Comparison of ENCODE assay signal across 17 cellular contexts in genomic region chr11:115548878-115549528, GRCh38. TPM values are rescaled to one million over a fixed set of nuclear protein-coding genes. Genes with fewer than 3 reads are reported as not detected.
DNase-seq lines count a peak whose midpoint lies in the region; ATAC-seq and TF ChIP-seq lines count a peak whose summit lies in the region.
"Had no signal": no experiment of that assay in that cellular context is flagged by ENCODE, and none has a peak within 500 bp of the region (broad histone marks: within the 10 kb centered on the region; RNA-seq: fewer than 3 reads in every experiment).

No MANE protein-coding gene starts in this region.

- intact Hi-C loops in esophagus squamous epithelium (cut with DNase I) (no loop called here), adrenal gland (cut with DNase I) (no loop called here)

- H3K27ac ChIP-seq in HUES6 (ENCODE audit: low read depth, low read length), result no peak overlapping the region
- H3K27ac ChIP-seq in esophagus squamous epithelium, result no peak overlapping the region
- no peak overlapping the region for H3K27ac ChIP-seq in adrenal gland
- no peak overlapping the region for H3K27ac ChIP-seq in upper lobe of left lung
- H3K27ac ChIP-seq: uterus had no signal

- TF ChIP-seq CTCF in esophagus squamous epithelium (IDR thresholded peaks at IDR 0.05) (no peak), adrenal gland (IDR thresholded peaks at IDR 0.05) (no peak), upper lobe of left lung (IDR thresholded peaks at IDR 0.05) (no peak)

- H3K36me3 ChIP-seq in HUES6 (ENCODE audit: control insufficient read depth, insufficient read depth, low read length), result no peaks in the 10 kb centered on the region
- no peaks in the 10 kb centered on the region for H3K36me3 ChIP-seq in esophagus squamous epithelium
- no peaks in the 10 kb centered on the region for H3K36me3 ChIP-seq in adrenal gland (replicated peaks in 1 of 2)
- H3K36me3 ChIP-seq in upper lobe of left lung, result no peaks in the 10 kb centered on the region
- H3K36me3 ChIP-seq: uterus had no signal

- H3K9me3 ChIP-seq in HUES6 (ENCODE audit: control insufficient read depth, insufficient read depth, low read depth, low read length), result no peaks in the 10 kb centered on the region
- no peaks in the 10 kb centered on the region for H3K9me3 ChIP-seq in esophagus squamous epithelium
- H3K9me3 ChIP-seq in adrenal gland (replicated peaks in 1 of 3), result no peaks in the 10 kb centered on the region
- H3K9me3 ChIP-seq in upper lobe of left lung, result no peaks in the 10 kb centered on the region
- H3K9me3 ChIP-seq: uterus had no signal

- no peak for TF ChIP-seq EP300 in upper lobe of left lung (IDR thresholded peaks at IDR 0.05)

- H3K27me3 ChIP-seq in HUES6 (ENCODE audit: control insufficient read depth, insufficient read depth, low read length) (no peaks in the 10 kb centered on the region), esophagus squamous epithelium (peaks cover 0 to 2% (median 0%) of the 10 kb centered on the region in 4 donors), adrenal gland (no peaks in the 10 kb centered on the region), upper lobe of left lung (no peaks in the 10 kb centered on the region)
- H3K27me3 ChIP-seq: uterus had no signal

- no peak for TF ChIP-seq POLR2A in esophagus squamous epithelium (IDR thresholded peaks at IDR 0.05)
- TF ChIP-seq POLR2A in adrenal gland (IDR thresholded peaks at IDR 0.05), result no peak
- no peak for TF ChIP-seq POLR2A in upper lobe of left lung (IDR thresholded peaks at IDR 0.05)

- peak; percentile 39 for DNase-seq in COR-L47 (lab: John Stamatoyannopoulos, UW)
- DNase-seq in SW480 (ENCODE audit: low spot score), result peak; percentile 83
- DNase-seq in left lobe of liver (ENCODE audit: low spot score), result no peak
- DNase-seq in esophagus squamous epithelium (lab: John Stamatoyannopoulos, UW), result no peak
- no peak for DNase-seq in adrenal gland
- no peak for DNase-seq in upper lobe of left lung
- DNase-seq in NOMO-1 (lab: John Stamatoyannopoulos, UW; ENCODE audit: unreplicated experiment in 2 of 2), result no peak
- DNase-seq: activated CD4-positive, alpha-beta T cell treated with anti-CD3 and anti-CD28 coated beads for 48 hours; activated T-cell treated with anti-CD3 and anti-CD28 coated beads, Interleukin-2, amount 50 U/mL, for 72 hours; amygdala; NCI-H187 treated with DMSO at 0.1 percent for 48 hours; stimulated activated CD4-positive, alpha-beta T cell treated with anti-CD3 and anti-CD28 coated beads, Interleukin-4, amount 100 ng/mL, for 24 hours; T-helper 1 cell; uterus had no signal

- H3K4me1 ChIP-seq in HUES6 (ENCODE audit: control insufficient read depth, insufficient read depth, low read length), result peaks cover 28% of the 10 kb centered on the region
- H3K4me1 ChIP-seq in esophagus squamous epithelium, result no peaks in the 10 kb centered on the region
- no peaks in the 10 kb centered on the region for H3K4me1 ChIP-seq in adrenal gland (replicated peaks in 1 of 2)
- no peaks in the 10 kb centered on the region for H3K4me1 ChIP-seq in upper lobe of left lung
- H3K4me1 ChIP-seq: uterus had no signal

- 36 to 41% methylated on average over 7 of the region's 10 CpGs for WGBS in esophagus squamous epithelium, 2 donors
- 52 to 62% (median 60%) methylated on average over 8 to 10 of the region's 10 CpGs for WGBS in adrenal gland, 4 donors
- WGBS in upper lobe of left lung, 2 donors, result 46 to 57% methylated on average over 8 to 10 of the region's 10 CpGs

- peak overlapping the region; percentile 40 for H3K9ac ChIP-seq in HUES6 (ENCODE audit: low read length)

- ATAC-seq in left lobe of liver, result peak; percentile 70
- ATAC-seq in upper lobe of left lung (ENCODE audit: low FRiP score in 2 of 2), result no peak
- ATAC-seq: activated T-cell treated with anti-CD3 and anti-CD28 coated beads, Interleukin-2, amount 50 U/mL, for 72 hours; Panc1; stimulated activated memory B cell treated with anti-CD40 and anti-IgM and Interleukin-4, amounts not matched to agents 10 μg/mL and 1 μg/mL and 100 μg/mL, for 72 hours had no signal

- H3K4me3 ChIP-seq in HUES6 (ENCODE audit: low read depth, low read length) (peak overlapping the region; percentile 32; the same call in 1 of the 2 replicates), esophagus squamous epithelium (no peak overlapping the region), adrenal gland (no peak overlapping the region), upper lobe of left lung (no peak overlapping the region)
- H3K4me3 ChIP-seq: uterus had no signal

RNA-seq across cellular contexts. Expression of gene CADM1, which starts 44.8 kb away (rescaled TPM):
- 27.2 TPM for total RNA-seq in left lobe of liver
- total RNA-seq in esophagus squamous epithelium, result 10 to 100 TPM in 2 of 4 donors, 1 to 10 TPM in 2; 1.7 to 15.1 (median 8.3) TPM
- 100 to 1,000 TPM in 1 of 8 donors, 10 to 100 TPM in 7; 24.8 to 161 (median 39.8) TPM for total RNA-seq in adrenal gland
- 10 to 100 TPM; 21.6 to 55.9 (median 24.4) TPM for polyA plus RNA-seq in adrenal gland
- total RNA-seq in upper lobe of left lung, result 100 to 1,000 TPM in 4 of 6 donors, 10 to 100 TPM in 2; 69.9 to 212 (median 125) TPM

Comparison
In these comparisons a context has a peak if more than half of its experiments do, and no peak if none do; other contexts are left out.
1. DNase-seq: peak in COR-L47 (single experiment) and SW480 (single experiment); none in left lobe of liver (single experiment), esophagus squamous epithelium (single experiment), adrenal gland (0 of 7), upper lobe of left lung (0 of 2) and NOMO-1 (0 of 2).